ENCODE assay signal across 25 cellular contexts in genomic region chr16:2592786-2593185, GRCh38. TPM values are rescaled to one million over a fixed set of nuclear protein-coding genes. Genes with fewer than 3 reads are reported as not detected.
DNase-seq lines count a peak whose midpoint lies in the region; FAIRE-seq and TF ChIP-seq lines count a peak whose summit lies in the region.
"Had no signal": no experiment of that assay in that cellular context is flagged by ENCODE, and none has a peak within 500 bp of the region (broad histone marks: within the 10 kb centered on the region; RNA-seq: fewer than 3 reads in every experiment).

No MANE protein-coding gene starts in this region.

- H3K4me1 Mint-ChIP-seq in endodermal cell = no peaks in the 10 kb centered on the region

- WGBS in endodermal cell (ENCODE audit: insufficient coverage in 1 of 2, insufficient read length in 1 of 2), 2 experiments = 93 to 94% methylated on average over 14 to 16 of the region's 16 CpGs

- H3K9me3 ChIP-seq in BLaER1 treated with 17β-estradiol and CSF1 and Interleukin-3, amounts not matched to agents 10 nM and 100 nM (replicated peaks in 1 of 11) = no peaks in the 10 kb centered on the region
- H3K9me3 ChIP-seq in endodermal cell (ENCODE audit: control insufficient read depth, low read length) = no peaks in the 10 kb centered on the region
- no peaks in the 10 kb centered on the region for H3K9me3 ChIP-seq in osteoblast (ENCODE audit: low read depth, low read length)
- H3K9me3 ChIP-seq: Caco-2, Peyer's patch, prostate gland, transverse colon had no signal

- TF ChIP-seq CTCF in endodermal cell (conservative IDR thresholded peaks at IDR 0.05) (no peak), osteoblast (IDR thresholded peaks at IDR 0.05; ENCODE audit: extremely low read depth, low read depth, low read length) (no peak)

- peak overlapping the region; percentile 45 to 97 (median 92) for H3K4me2 ChIP-seq in BLaER1 treated with 17β-estradiol and CSF1 and Interleukin-3, amounts not matched to agents 10 nM and 100 nM
- H3K4me2 ChIP-seq in osteoblast (ENCODE audit: insufficient read depth, low read length) = no peak overlapping the region
- H3K4me2 ChIP-seq: smooth muscle cell had no signal

- H4K20me1 ChIP-seq in BLaER1 treated with 17β-estradiol and CSF1 and Interleukin-3, amounts not matched to agents 10 nM and 100 nM = peaks cover 78 to 100% (median 99%) of the 10 kb centered on the region in 11 experiments
- peaks cover 25% of the 10 kb centered on the region for H4K20me1 ChIP-seq in osteoblast (ENCODE audit: insufficient read depth, low read length)

- H3K36me3 ChIP-seq in BLaER1 treated with 17β-estradiol and CSF1 and Interleukin-3, amounts not matched to agents 10 nM and 100 nM = peaks cover 31 to 64% (median 54%) of the 10 kb centered on the region in 11 experiments
- H3K36me3 ChIP-seq in H7 (replicated peaks; ENCODE audit: control insufficient read depth, insufficient read depth, low read length) = no peaks in the 10 kb centered on the region; the same call in none of the 2 replicates
- H3K36me3 ChIP-seq in endodermal cell (ENCODE audit: control insufficient read depth, insufficient read depth, low read length) = peaks cover 43% of the 10 kb centered on the region
- peaks cover 31% of the 10 kb centered on the region for H3K36me3 ChIP-seq in osteoblast (ENCODE audit: insufficient read depth, low read length)

- no peak overlapping the region for H3K4me3 ChIP-seq in BLaER1 treated with 17β-estradiol and CSF1 and Interleukin-3, amounts not matched to agents 10 nM and 100 nM
- H3K4me3 ChIP-seq in H7 (ENCODE audit: insufficient read depth, low read depth, low read length) = no peak overlapping the region
- H3K4me3 ChIP-seq in endodermal cell (ENCODE audit: low read length) = no peak overlapping the region
- no peak overlapping the region for H3K4me3 ChIP-seq in osteoblast (ENCODE audit: insufficient read depth, low read length)
- H3K4me3 ChIP-seq: Peyer's patch, prostate gland, smooth muscle cell, transverse colon had no signal

- no peaks in the 10 kb centered on the region for H3K27me3 Mint-ChIP-seq in endodermal cell (ENCODE audit: insufficient read depth)
- H3K27me3 Mint-ChIP-seq: memory B cell, naive B cell had no signal

- H3K9ac ChIP-seq in BLaER1 treated with 17β-estradiol and CSF1 and Interleukin-3, amounts not matched to agents 10 nM and 100 nM = peak overlapping the region in 5 of 11 experiments; percentile 11 to 57 (median 33); a peak in 5 of 22 replicates
- no peak overlapping the region for H3K9ac ChIP-seq in endodermal cell (ENCODE audit: extremely low read depth, low read length, poor library complexity, severe bottlenecking)

- peaks cover 40% of the 10 kb centered on the region for H3K36me3 Mint-ChIP-seq in endodermal cell (ENCODE audit: low read depth)

- H3K27ac ChIP-seq in BLaER1 treated with 17β-estradiol and CSF1 and Interleukin-3, amounts not matched to agents 10 nM and 100 nM = peak overlapping the region in 2 of 11 experiments; percentile 17 to 35; a peak in 2 of 22 replicates
- H3K27ac ChIP-seq in endodermal cell (ENCODE audit: low read depth, low read length) (peak overlapping the region; percentile 92), osteoblast (ENCODE audit: low read depth, low read length) (no peak overlapping the region)
- H3K27ac ChIP-seq: Peyer's patch, prostate gland, transverse colon, WERI-Rb-1 had no signal

- DNase-seq in H7 = peak; percentile 50
- DNase-seq in endodermal cell = peak; percentile 29
- peak; percentile 57 for DNase-seq in osteoblast (ENCODE audit: insufficient read length, low spot score, missing footprints)
- DNase-seq in GM19239 (ENCODE audit: insufficient read length, low spot score) = no peak
- DNase-seq in GOT3 (lab: John Stamatoyannopoulos, UW) = no peak
- no peak for DNase-seq in kidney glomerular epithelial cell (lab: John Stamatoyannopoulos, UW)
- DNase-seq: activated CD8-positive, alpha-beta memory T cell treated with anti-CD3 and anti-CD28 coated beads for 24 hours; Caco-2; DND-41; foreskin melanocyte; hypothalamus; islet precursor cell; naive B cell; NCI-H2081 treated with DMSO at 0.1 percent for 48 hours; NCI-H446 treated with DMSO at 0.1 percent for 48 hours; Peyer's patch; stimulated activated CD4-positive, alpha-beta T cell treated with anti-CD3 and anti-CD28 coated beads, Interleukin-4, amount 100 ng/mL, for 1 hour; transverse colon; WERI-Rb-1 had no signal

- H3K27ac Mint-ChIP-seq in endodermal cell = no peak overlapping the region

- H3K4me3 Mint-ChIP-seq in endodermal cell = no peak overlapping the region
- H3K4me3 Mint-ChIP-seq: memory B cell; T-helper 2 cell treated with Interferon-gamma antibody and Interleukin-4, amounts not matched to agents 5 μg/mL and 100 μg/mL, for 36 hours had no signal

- peaks cover 50% of the 10 kb centered on the region for H3K79me2 ChIP-seq in osteoblast (ENCODE audit: insufficient read depth, low read length)

- FAIRE-seq in GM19239 (lab: Jason Lieb, UNC) = no peak
- FAIRE-seq: bronchial epithelial cell had no signal

- peaks cover 0 to 11% (median 4%) of the 10 kb centered on the region in 11 experiments; a peak in 7 of 22 replicates for H3K27me3 ChIP-seq in BLaER1 treated with 17β-estradiol and CSF1 and Interleukin-3, amounts not matched to agents 10 nM and 100 nM
- H3K27me3 ChIP-seq in H7 (ENCODE audit: control insufficient read depth, insufficient read depth, low read length) (no peaks in the 10 kb centered on the region), endodermal cell (ENCODE audit: control insufficient read depth, insufficient read depth, low read length, poor library complexity, severe bottlenecking) (no peaks in the 10 kb centered on the region), osteoblast (ENCODE audit: insufficient read depth, low read length) (no peaks in the 10 kb centered on the region)
- H3K27me3 ChIP-seq: Peyer's patch, transverse colon had no signal

- H3K9me3 Mint-ChIP-seq in endodermal cell = no peaks in the 10 kb centered on the region
- H3K9me3 Mint-ChIP-seq: memory B cell; naive B cell; T-helper 2 cell treated with Interferon-gamma antibody and Interleukin-4, amounts not matched to agents 5 μg/mL and 100 μg/mL, for 36 hours had no signal

- H3K4me1 ChIP-seq in BLaER1 treated with 17β-estradiol and CSF1 and Interleukin-3, amounts not matched to agents 10 nM and 100 nM = peaks cover 72 to 92% (median 84%) of the 10 kb centered on the region in 10 experiments
- H3K4me1 ChIP-seq in endodermal cell (ENCODE audit: control insufficient read depth, insufficient read depth, low read length) = no peaks in the 10 kb centered on the region
- H3K4me1 ChIP-seq in osteoblast (ENCODE audit: insufficient read depth, low read length) = peaks cover 10% of the 10 kb centered on the region
- H3K4me1 ChIP-seq: Caco-2, Peyer's patch, prostate gland, transverse colon had no signal

- H2AFZ ChIP-seq in osteoblast (ENCODE audit: low read length) = no peak overlapping the region

RNA-seq across cellular contexts. Expression of gene PDPK1, which starts 55.0 kb away (rescaled TPM):
- 11.4 and 21.7 TPM in 2 replicates for total RNA-seq in H7 (2014; rRNA removed; shearing (Covaris generic))
- total RNA-seq in endodermal cell (10 to 100 TPM; 29.2 to 30.3 TPM), osteoblast (19.2 and 23.2 TPM in 2 replicates)
- 19.6 TPM for polyA plus RNA-seq in endodermal cell (2013, experiment 1 of 2)
- 19.3 TPM for polyA plus RNA-seq in endodermal cell (2013, experiment 2 of 2)

Comparison
In these comparisons a context has a peak if more than half of its experiments do, and no peak if none do; other contexts are left out.
1. DNase-seq: peak in H7 (single experiment), endodermal cell (single experiment) and osteoblast (single experiment); none in GM19239 (single experiment), GOT3 (single experiment) and kidney glomerular epithelial cell (single experiment).